In genomic region chr7:134532155-134533089, GRCh38 we compare ENCODE assay signal across 20 cellular contexts. TPM values are rescaled to one million over a fixed set of nuclear protein-coding genes. Genes with fewer than 3 reads are reported as not detected.
DNase-seq lines count a peak whose midpoint lies in the region; ATAC-seq and TF ChIP-seq lines count a peak whose summit lies in the region.
"Had no signal": no experiment of that assay in that cellular context is flagged by ENCODE, and none has a peak within 500 bp of the region (broad histone marks: within the 10 kb centered on the region; RNA-seq: fewer than 3 reads in every experiment).

No MANE protein-coding gene starts in this region.

- in situ Hi-C loops in Caki2 (cut with HindIII; ENCODE audit: low pct_unique_long_range_greater_than_20kb, low sequenced_read_pairs): no loop called here

- H3K36me3 ChIP-seq in psoas muscle (ENCODE audit: insufficient read depth in 1 of 2, low read depth in 1 of 2): no peaks in the 10 kb centered on the region
- H3K36me3 ChIP-seq: SJSA1 had no signal

- no peaks in the 10 kb centered on the region for H3K27me3 ChIP-seq in psoas muscle (ENCODE audit: insufficient read depth in 3 of 3, low read length in 2 of 3)
- H3K27me3 ChIP-seq: right lobe of liver, SJSA1 had no signal

- WGBS in psoas muscle, 3 donors: 46 to 63% (median 49%) methylated on average over 5 of the region's 5 CpGs

- intact Hi-C loops in psoas muscle (cut with DNase I): loop anchor here in 1 of 2 donors (10.0 kb wide), 1 partner anchor 632 kb away; no protein-coding TSS in a partner anchor

- H3K27ac ChIP-seq in epithelial cell of prostate (peak overlapping the region; percentile 65), psoas muscle (peak overlapping the region; percentile 88)
- H3K27ac ChIP-seq: right lobe of liver, SJSA1 had no signal

- no peaks in the 10 kb centered on the region for H3K9me3 ChIP-seq in psoas muscle
- H3K9me3 ChIP-seq: right lobe of liver, SJSA1 had no signal

- TF ChIP-seq CTCF in psoas muscle (IDR thresholded peaks at IDR 0.05): no peak

- DNase-seq in Caki2 (ENCODE audit: low read depth): peak; percentile 48
- DNase-seq in NCI-H2171 treated with DMSO at 0.1 percent for 48 hours (lab: John Stamatoyannopoulos, UW): peak; percentile 68
- no peak for DNase-seq in epithelial cell of prostate (ENCODE audit: low read depth, low spot score)
- DNase-seq in psoas muscle: no peak
- DNase-seq in NCI-H345 (lab: John Stamatoyannopoulos, UW): no peak
- no peak for DNase-seq in NCI-H187 (lab: John Stamatoyannopoulos, UW)
- no peak for DNase-seq in T-helper 9 cell
- no peak for DNase-seq in NCI-H526 (lab: John Stamatoyannopoulos, UW)
- DNase-seq: activated CD4-positive, CD25-positive, alpha-beta regulatory T cell; activated CD8-positive, alpha-beta memory T cell treated with anti-CD3 and anti-CD28 coated beads for 24 hours; activated naive CD8-positive, alpha-beta T cell treated with anti-CD3 and anti-CD28 coated beads, Interleukin-2, amount 50 U/mL, for 24 hours; effector CD8-positive, alpha-beta T cell; hypothalamus; NCI-H1048; right lobe of liver; stimulated activated CD4-positive, alpha-beta T cell treated with anti-CD3 and anti-CD28 coated beads, Interleukin-2, amount 100 ng/mL, for 24 hours; T-helper 2 cell had no signal

- ATAC-seq in psoas muscle: peak in 1 of 4 donors; percentile 37
- ATAC-seq: activated naive CD8-positive, alpha-beta T cell treated with anti-CD3 and anti-CD28 coated beads, Interleukin-2, amount 50 U/mL, for 24 hours had no signal

- no peak overlapping the region for H3K4me3 ChIP-seq in psoas muscle
- H3K4me3 ChIP-seq: right lobe of liver, SJSA1 had no signal

- H3K4me1 ChIP-seq in psoas muscle: peaks cover 54% of the 10 kb centered on the region

RNA-seq across cellular contexts. Expression of gene AKR1B10, which starts 5.1 kb away (rescaled TPM):
- total RNA-seq in Caki2 (2014; rRNA removed; shearing (Covaris generic); ENCODE audit: low replicate concordance): 4,788 and 4,821 TPM in 2 replicates
- total RNA-seq in psoas muscle: 10 to 100 TPM in 3 of 4 donors, 1 to 10 TPM in 1; 9.0 to 29.5 (median 20.7) TPM
- 10 to 100 TPM in 2 of 3 donors, 1 to 10 TPM in 1; 7.2 to 19.2 (median 10.1) TPM for polyA plus RNA-seq in psoas muscle
- total RNA-seq: cardiac septum, kidney epithelial cell had no signal

RNA-seq across cellular contexts. Expression of gene AKR1B15, which starts 16.5 kb away (rescaled TPM):
- total RNA-seq in Caki2 (2014; rRNA removed; shearing (Covaris generic); ENCODE audit: low replicate concordance): 0.72 and 4.3 TPM in 2 replicates
- total RNA-seq in psoas muscle: 10 to 100 TPM; 16.3 to 49.9 (median 36.9) TPM
- polyA plus RNA-seq in psoas muscle: 10 to 100 TPM in 2 of 3 donors, 1 to 10 TPM in 1; 6.5 to 16.5 (median 13.5) TPM
- total RNA-seq: cardiac septum, kidney epithelial cell, SJSA1 had no signal

Comparison
In these comparisons a context has a peak if more than half of its experiments do, and no peak if none do; other contexts are left out.
1. DNase-seq: peak in Caki2 (single experiment) and NCI-H2171 treated with DMSO at 0.1 percent for 48 hours (single experiment); none in epithelial cell of prostate (single experiment), psoas muscle (0 of 2), NCI-H345 (single experiment), NCI-H187 (0 of 2), T-helper 9 cell (single experiment) and NCI-H526 (0 of 2).
2. RNA of gene AKR1B10, which starts 5.1 kb away (total RNA-seq): 4,788 to 4,821 TPM in Caki2; 9.0 to 29.5 TPM in psoas muscle; every median in the first group is over 100 times any median in the second.